In genomic region chr4:2945619-2946604, GRCh38 we compare ENCODE assay signal across 7 cellular contexts. TPM values are rescaled to one million over a fixed set of nuclear protein-coding genes. Genes with fewer than 3 reads are reported as not detected.
DNase-seq lines count a peak whose midpoint lies in the region; ATAC-seq, FAIRE-seq and TF ChIP-seq lines count a peak whose summit lies in the region.
"Not testable (repeated sequence)": the region's sequence is repeated elsewhere in the genome, so short reads cannot be mapped to it uniquely, and the experiment has no call there.

No MANE protein-coding gene starts in this region.

- H3K36me3 ChIP-seq in CD4-positive, CD25-positive, alpha-beta regulatory T cell (ENCODE audit: control insufficient read depth, insufficient read depth, low read length) = peaks cover 93% of the 10 kb centered on the region
- H3K36me3 ChIP-seq in Peyer's patch = peaks cover 0 to 96% (median 0%) of the 10 kb centered on the region in 3 donors
- peaks cover 96% of the 10 kb centered on the region for H3K36me3 ChIP-seq in K562 (ENCODE audit: control insufficient read depth, insufficient read depth, low read length)

- FAIRE-seq in K562 (lab: Jason Lieb, UNC) = not testable (repeated sequence)

- not testable (repeated sequence) for H3K79me2 ChIP-seq in K562 (ENCODE audit: control insufficient read depth, insufficient read depth, low read length)

- POLR2A ChIA-PET in K562 (lab: Yijun Ruan, JAX) = interaction anchor here (0.6 to 1.3 kb wide), 6 partner anchors 8 to 207 kb away, joined by 3 to 10 read pairs (median 4); partner anchors contain the start of genes GRK4 and NOP14

- not testable (repeated sequence) for H3K4me3 ChIP-seq in CD4-positive, CD25-positive, alpha-beta regulatory T cell (ENCODE audit: low read depth, low read length); Peyer's patch; K562

- not testable (repeated sequence) for H3K9me1 ChIP-seq in K562 (ENCODE audit: control insufficient read depth, insufficient read depth, low read length)

- H3K9me3 ChIP-seq in CD4-positive, CD25-positive, alpha-beta regulatory T cell (ENCODE audit: control insufficient read depth in 2 of 2, low read length in 2 of 2); Peyer's patch; K562 (replicated peaks; ENCODE audit: control insufficient read depth, insufficient read depth, low read depth, low read length): not testable (repeated sequence)

- H3K27ac ChIP-seq in CD4-positive, CD25-positive, alpha-beta regulatory T cell (ENCODE audit: insufficient read depth, low read length, poor library complexity, severe bottlenecking); Peyer's patch; K562 (ENCODE audit: extremely low read depth, low read depth, low read length): not testable (repeated sequence)

- not testable (repeated sequence) for TF ChIP-seq RAD21 in K562 (CRISPR knock-in tag; conservative IDR thresholded peaks at IDR 0.05 in 1 of 2, IDR thresholded peaks at IDR 0.05 in 1 of 2)

- H3K4me1 ChIP-seq in CD4-positive, CD25-positive, alpha-beta regulatory T cell (ENCODE audit: control insufficient read depth, insufficient read depth, low read length, poor library complexity, severe bottlenecking); K562 (replicated peaks in 1 of 2; ENCODE audit: control insufficient read depth in 2 of 2, insufficient read depth in 2 of 2, low read length in 2 of 2): not testable (repeated sequence)
- H3K4me1 ChIP-seq in Peyer's patch = peaks cover 0 to 13% (median 0%) of the 10 kb centered on the region in 4 donors

- H3K9ac ChIP-seq in K562 (ENCODE audit: insufficient read depth in 1 of 2, low read depth in 2 of 2, low read length in 2 of 2) = not testable (repeated sequence)

- peaks cover 38% of the 10 kb centered on the region for H3K36me3 Mint-ChIP-seq in CD4-positive, CD25-positive, alpha-beta regulatory T cell
- H3K36me3 Mint-ChIP-seq in activated T-helper 2 cell treated with anti-CD3 and anti-CD28 coated beads, Interferon-gamma antibody, Interleukin-2, Interleukin-4, amounts not matched to agents 10 μg/mL and 5 μg/mL and 100 μg/mL, durations not matched to agents 14 hours and 24 hours and 36 hours (ENCODE audit: low read depth) = peaks cover 90% of the 10 kb centered on the region
- peaks cover 54 to 79% of the 10 kb centered on the region in 2 donors for H3K36me3 Mint-ChIP-seq in stimulated activated naive B cell treated with anti-CD40 and anti-IgM and Interleukin-4, amounts not matched to agents 10 μg/mL and 1 μg/mL and 100 μg/mL, for 72 hours

- H3K9me3 Mint-ChIP-seq in CD4-positive, CD25-positive, alpha-beta regulatory T cell; activated T-helper 2 cell treated with anti-CD3 and anti-CD28 coated beads, Interferon-gamma antibody, Interleukin-2, Interleukin-4, amounts not matched to agents 10 μg/mL and 5 μg/mL and 100 μg/mL, durations not matched to agents 14 hours and 24 hours and 36 hours; stimulated activated naive B cell treated with anti-CD40 and anti-IgM and Interleukin-4, amounts not matched to agents 10 μg/mL and 1 μg/mL and 100 μg/mL, for 72 hours: not testable (repeated sequence)

- TF ChIP-seq CTCF in Peyer's patch (IDR thresholded peaks at IDR 0.05); K562 (IDR thresholded peaks at IDR 0.05 in 2 of 3, conservative IDR thresholded peaks at IDR 0.05 in 1 of 3; ENCODE audit: insufficient read depth in 2 of 3, low read depth in 1 of 3, low read length in 3 of 3): not testable (repeated sequence)

- not testable (repeated sequence) for ATAC-seq in CD4-positive, CD25-positive, alpha-beta regulatory T cell (ENCODE audit: low read depth in 2 of 2); K562; left lobe of liver; sciatic nerve; stimulated activated naive B cell treated with anti-CD40 and anti-IgM and Interleukin-4, amounts not matched to agents 10 μg/mL and 1 μg/mL and 100 μg/mL, for 72 hours (replicated peaks)

- not testable (repeated sequence) for TF ChIP-seq EP300 in K562 (IDR thresholded peaks at IDR 0.05; ENCODE audit: low read length)

- not testable (repeated sequence) for H4K20me1 ChIP-seq in K562 (replicated peaks; ENCODE audit: control insufficient read depth, insufficient read depth, low read length)

- in situ Hi-C loops in K562 (cut with MboI) = not testable (repeated sequence)

- 91% methylated on average over 22 of the region's 30 CpGs for WGBS in K562 (ENCODE audit: insufficient coverage, low coverage, missing lambda C conversion rate)

- not testable (repeated sequence) for H2AFZ ChIP-seq in K562 (ENCODE audit: low read depth, low read length)

- H3K27me3 Mint-ChIP-seq in CD4-positive, CD25-positive, alpha-beta regulatory T cell; activated T-helper 2 cell treated with anti-CD3 and anti-CD28 coated beads, Interferon-gamma antibody, Interleukin-2, Interleukin-4, amounts not matched to agents 10 μg/mL and 5 μg/mL and 100 μg/mL, durations not matched to agents 14 hours and 24 hours and 36 hours (ENCODE audit: low read depth); stimulated activated naive B cell treated with anti-CD40 and anti-IgM and Interleukin-4, amounts not matched to agents 10 μg/mL and 1 μg/mL and 100 μg/mL, for 72 hours: not testable (repeated sequence)

- DNase-seq in CD4-positive, CD25-positive, alpha-beta regulatory T cell; activated T-helper 2 cell treated with anti-CD3 and anti-CD28 coated beads, Interferon-gamma antibody, Interleukin-2, Interleukin-4, amounts not matched to agents 10 μg/mL and 5 μg/mL and 100 μg/mL, durations not matched to agents 14 hours and 24 hours and 36 hours (ENCODE audit: low spot score); K562 (ENCODE audit: extremely low read depth in 1 of 4, low spot score in 3 of 4); stimulated activated naive B cell treated with anti-CD40 and anti-IgM and Interleukin-4, amounts not matched to agents 10 μg/mL and 1 μg/mL and 100 μg/mL, for 72 hours: not testable (repeated sequence)
- DNase-seq in Peyer's patch = peak in 2 of 3 donors; percentile 27 to 29
- DNase-seq in left lobe of liver (ENCODE audit: low spot score) = peak; percentile 42
- peak; percentile 42 for DNase-seq in sciatic nerve (ENCODE audit: low spot score)

- H3K4me1 Mint-ChIP-seq in CD4-positive, CD25-positive, alpha-beta regulatory T cell = not testable (repeated sequence)
- H3K4me1 Mint-ChIP-seq in activated T-helper 2 cell treated with anti-CD3 and anti-CD28 coated beads, Interferon-gamma antibody, Interleukin-2, Interleukin-4, amounts not matched to agents 10 μg/mL and 5 μg/mL and 100 μg/mL, durations not matched to agents 14 hours and 24 hours and 36 hours (ENCODE audit: low read depth) = peaks cover 16% of the 10 kb centered on the region
- H3K4me1 Mint-ChIP-seq in stimulated activated naive B cell treated with anti-CD40 and anti-IgM and Interleukin-4, amounts not matched to agents 10 μg/mL and 1 μg/mL and 100 μg/mL, for 72 hours = peaks cover 14 to 15% of the 10 kb centered on the region in 2 donors

- peak overlapping the region in 2 of 3 donors; percentile 20 to 61 for H3K27ac Mint-ChIP-seq in CD4-positive, CD25-positive, alpha-beta regulatory T cell
- H3K27ac Mint-ChIP-seq in activated T-helper 2 cell treated with anti-CD3 and anti-CD28 coated beads, Interferon-gamma antibody, Interleukin-2, Interleukin-4, amounts not matched to agents 10 μg/mL and 5 μg/mL and 100 μg/mL, durations not matched to agents 14 hours and 24 hours and 36 hours = peak overlapping the region; percentile 34
- peak overlapping the region; percentile 39 for H3K27ac Mint-ChIP-seq in stimulated activated naive B cell treated with anti-CD40 and anti-IgM and Interleukin-4, amounts not matched to agents 10 μg/mL and 1 μg/mL and 100 μg/mL, for 72 hours

- not testable (repeated sequence) for TF ChIP-seq POLR2A in Peyer's patch (IDR thresholded peaks at IDR 0.05); K562 (conservative IDR thresholded peaks at IDR 0.05)

- not testable (repeated sequence) for BruUV-seq in K562 (replicated peaks; lab: Mats Ljungman, UMichigan)

- H3K4me2 ChIP-seq in K562 (ENCODE audit: insufficient read depth, low read length) = not testable (repeated sequence)

- intact Hi-C loops in activated T-helper 2 cell treated with anti-CD3 and anti-CD28 coated beads, Interferon-gamma antibody, Interleukin-2, Interleukin-4, amounts not matched to agents 10 μg/mL and 5 μg/mL and 100 μg/mL, durations not matched to agents 14 hours and 24 hours and 36 hours (cut with micrococcal nuclease); K562 (cut with micrococcal nuclease); sciatic nerve (cut with DNase I): not testable (repeated sequence)

- CTCF ChIA-PET in K562 (lab: Yijun Ruan, JAX; ENCODE audit: low intra/inter-chr PET ratio) = not testable (repeated sequence)

- not testable (repeated sequence) for H3K27me3 ChIP-seq in CD4-positive, CD25-positive, alpha-beta regulatory T cell (ENCODE audit: control insufficient read depth, insufficient read depth, low read length); Peyer's patch; K562 (ENCODE audit: control insufficient read depth in 2 of 2, insufficient read depth in 2 of 2, low read length in 2 of 2)

- H3K4me3 Mint-ChIP-seq in CD4-positive, CD25-positive, alpha-beta regulatory T cell; activated T-helper 2 cell treated with anti-CD3 and anti-CD28 coated beads, Interferon-gamma antibody, Interleukin-2, Interleukin-4, amounts not matched to agents 10 μg/mL and 5 μg/mL and 100 μg/mL, durations not matched to agents 14 hours and 24 hours and 36 hours (ENCODE audit: low read depth): not testable (repeated sequence)
- H3K4me3 Mint-ChIP-seq in stimulated activated naive B cell treated with anti-CD40 and anti-IgM and Interleukin-4, amounts not matched to agents 10 μg/mL and 1 μg/mL and 100 μg/mL, for 72 hours = peak overlapping the region in 1 of 2 donors; percentile 34

RNA-seq across cellular contexts. Expression of gene NOP14, which starts 17.3 kb away (rescaled TPM):
- total RNA-seq in CD4-positive, CD25-positive, alpha-beta regulatory T cell = 25.8 TPM
- 10 to 100 TPM in 2 of 4 donors, 1 to 10 TPM in 2; 7.6 to 15.0 (median 9.7) TPM for polyA plus RNA-seq in CD4-positive, CD25-positive, alpha-beta regulatory T cell
- total RNA-seq in Peyer's patch (10 to 100 TPM; 13.0 to 76.7 (median 18.6) TPM), K562 (2014; rRNA removed) (50.9 and 56.1 TPM in 2 replicates), K562 (2014; rRNA removed; fragmentation: Illumina TruSeq; extraction: Trizol) (53.8 and 55.0 TPM in 2 replicates), K562 (2015; rRNA removed; fragmentation: Illumina TruSeq; extraction: Trizol) (61.1 and 61.7 TPM in 2 replicates), K562 (2021) (69.8 and 76.0 TPM in 2 replicates), left lobe of liver (18.7 TPM), sciatic nerve (20.0 TPM)
- total RNA-seq in activated T-helper 2 cell treated with anti-CD3 and anti-CD28 coated beads, Interferon-gamma antibody, Interleukin-2, Interleukin-4, amounts not matched to agents 10 μg/mL and 5 μg/mL and 100 μg/mL, durations not matched to agents 14 hours and 24 hours and 36 hours = 104 and 106 TPM in 2 replicates
- 31.1 and 38.1 TPM in 2 replicates for total RNA-seq in K562 (2011; cell fraction: chromatin; rRNA removed; ENCODE audit: low replicate concordance)
- 16.3 and 18.0 TPM in 2 replicates for total RNA-seq in K562 (2011; cell fraction: nucleolus; rRNA removed)
- 15.6 and 17.2 TPM in 2 replicates for total RNA-seq in K562 (2011; cell fraction: nucleoplasm; rRNA removed)
- polyA plus RNA-seq in K562 (2011; rRNA removed) (13.4 and 15.2 TPM in 2 replicates), K562 (2014; fragmentation: Illumina TruSeq; extraction: Trizol) (62.1 and 62.4 TPM in 2 replicates), K562 (2014; fragmentation: Nextera tagmentation; extraction: Ambion mirVana) (10 to 100 TPM; 12.7 to 12.9 TPM), K562 (2014; rRNA removed) (30.1 and 33.3 TPM in 2 replicates)
- polyA plus RNA-seq in K562 (2011; cell fraction: cytosol; rRNA removed) = 9.5 and 9.6 TPM in 2 replicates
- 22.6 and 28.3 TPM in 2 replicates for polyA plus RNA-seq in K562 (2011; cell fraction: nucleus; rRNA removed)
- polyA plus RNA-seq in K562 (2012) = 43.6 and 52.5 TPM in 2 replicates
- polyA minus RNA-seq in K562 (2011; rRNA and poly(A)+ RNA removed) = 32.6 and 36.6 TPM in 2 replicates
- 25.7 and 27.8 TPM in 2 replicates for polyA minus RNA-seq in K562 (2011; cell fraction: cytosol; rRNA and poly(A)+ RNA removed)
- polyA minus RNA-seq in K562 (2011; cell fraction: nucleus; rRNA and poly(A)+ RNA removed) = 11.3 and 11.9 TPM in 2 replicates

RNA-seq across cellular contexts. Expression of gene GRK4, which starts 17.5 kb away (rescaled TPM):
- total RNA-seq in CD4-positive, CD25-positive, alpha-beta regulatory T cell = 2.8 TPM
- 1 to 10 TPM in 2 of 4 donors, under 1 TPM in 2; 0.64 to 1.3 (median 1.0) TPM for polyA plus RNA-seq in CD4-positive, CD25-positive, alpha-beta regulatory T cell
- 10 to 100 TPM in 1 of 4 donors, 1 to 10 TPM in 2, under 1 TPM in 1; 0.95 to 17.3 (median 1.5) TPM for total RNA-seq in Peyer's patch
- 4.5 and 4.6 TPM in 2 replicates for total RNA-seq in activated T-helper 2 cell treated with anti-CD3 and anti-CD28 coated beads, Interferon-gamma antibody, Interleukin-2, Interleukin-4, amounts not matched to agents 10 μg/mL and 5 μg/mL and 100 μg/mL, durations not matched to agents 14 hours and 24 hours and 36 hours
- 7.9 and 8.5 TPM in 2 replicates for total RNA-seq in K562 (2011; cell fraction: chromatin; rRNA removed; ENCODE audit: low replicate concordance)
- total RNA-seq in K562 (2011; cell fraction: nucleolus; rRNA removed) = 6.2 and 7.8 TPM in 2 replicates
- 7.3 and 8.0 TPM in 2 replicates for total RNA-seq in K562 (2011; cell fraction: nucleoplasm; rRNA removed)
- total RNA-seq in K562 (2014; rRNA removed) = 2.5 and 3.1 TPM in 2 replicates
- total RNA-seq in K562 (2014; rRNA removed; fragmentation: Illumina TruSeq; extraction: Trizol) = 4.5 and 4.6 TPM in 2 replicates
- 3.3 and 3.6 TPM in 2 replicates for total RNA-seq in K562 (2015; rRNA removed; fragmentation: Illumina TruSeq; extraction: Trizol)
- total RNA-seq in K562 (2021) = 4.8 and 4.9 TPM in 2 replicates
- 3.3 and 4.0 TPM in 2 replicates for polyA plus RNA-seq in K562 (2011; rRNA removed)
- polyA plus RNA-seq in K562 (2011; cell fraction: cytosol; rRNA removed) = 2.0 and 3.8 TPM in 2 replicates
- polyA plus RNA-seq in K562 (2011; cell fraction: nucleus; rRNA removed) = 2.5 and 2.9 TPM in 2 replicates
- 3.1 and 3.7 TPM in 2 replicates for polyA plus RNA-seq in K562 (2012)
- 2.6 and 3.0 TPM in 2 replicates for polyA plus RNA-seq in K562 (2014; fragmentation: Illumina TruSeq; extraction: Trizol)
- 1 to 10 TPM; 1.1 to 1.2 TPM for polyA plus RNA-seq in K562 (2014; fragmentation: Nextera tagmentation; extraction: Ambion mirVana)
- polyA plus RNA-seq in K562 (2014; rRNA removed) = 2.6 and 2.9 TPM in 2 replicates
- polyA minus RNA-seq in K562 (2011; rRNA and poly(A)+ RNA removed) = 3.0 and 3.2 TPM in 2 replicates
- polyA minus RNA-seq in K562 (2011; cell fraction: cytosol; rRNA and poly(A)+ RNA removed) = 2.3 and 2.4 TPM in 2 replicates
- 1.9 and 3.2 TPM in 2 replicates for polyA minus RNA-seq in K562 (2011; cell fraction: nucleus; rRNA and poly(A)+ RNA removed)
- 3.2 TPM for total RNA-seq in left lobe of liver
- 14.8 TPM for total RNA-seq in sciatic nerve
